Comparison of ENCODE assay signal across 8 cellular contexts in genomic region chr6:31970604-31971271, GRCh38. TPM values are rescaled to one million over a fixed set of nuclear protein-coding genes. Genes with fewer than 3 reads are reported as not detected.
A peak's percentile ranks its signal among the peaks of the same experiment; 100 is the strongest.
DNase-seq lines count a peak whose midpoint lies in the region; ATAC-seq, FAIRE-seq and TF ChIP-seq lines count a peak whose summit lies in the region.

No MANE protein-coding gene starts in this region.

- H3K4me1 ChIP-seq in K562 (replicated peaks in 1 of 2; ENCODE audit: control insufficient read depth in 2 of 2, insufficient read depth in 2 of 2, low read length in 2 of 2), result peaks cover 56 to 61% of the 10 kb centered on the region in 2 experiments; a peak in 4 of 5 replicates
- H3K4me1 ChIP-seq in mucosa of stomach (ENCODE audit: control insufficient read depth, insufficient read depth, low read length), result peaks cover 20% of the 10 kb centered on the region

- no TSS peak for BruUV-seq in K562 (replicated peaks; lab: Mats Ljungman, UMichigan)

- TF ChIP-seq RAD21 in K562 (CRISPR knock-in tag; conservative IDR thresholded peaks at IDR 0.05 in 1 of 2, IDR thresholded peaks at IDR 0.05 in 1 of 2), result no peak

- H2AFZ ChIP-seq in K562 (ENCODE audit: low read depth, low read length), result no peak overlapping the region

- H3K79me2 ChIP-seq in K562 (ENCODE audit: control insufficient read depth, insufficient read depth, low read length), result peaks cover 48% of the 10 kb centered on the region

- H3K9me3 ChIP-seq in K562 (replicated peaks; ENCODE audit: control insufficient read depth, insufficient read depth, low read depth, low read length), result no peaks in the 10 kb centered on the region
- H3K9me3 ChIP-seq in mucosa of stomach (ENCODE audit: control insufficient read depth, low read length), result no peaks in the 10 kb centered on the region

- no peak for FAIRE-seq in K562 (lab: Jason Lieb, UNC)

- DNase-seq in DMS79 treated with DMSO at 0.1 percent for 48 hours (lab: John Stamatoyannopoulos, UW) (peak; percentile 59), NCI-H2029 treated with DMSO at 0.1 percent for 48 hours (lab: John Stamatoyannopoulos, UW) (peak; percentile 4), K562 (ENCODE audit: extremely low read depth in 1 of 4, low spot score in 3 of 4) (no peak), iPS-NIHi11 (ENCODE audit: low spot score) (no peak), globus pallidus (ENCODE audit: low spot score) (no peak)
- no peak for DNase-seq in stimulated activated CD4-positive, alpha-beta T cell treated with anti-CD3 and anti-CD28 coated beads, Interleukin-2, amount 100 ng/mL, for 48 hours

- WGBS in K562 (ENCODE audit: insufficient coverage, low coverage, missing lambda C conversion rate), result 55% methylated on average over 17 of the region's 18 CpGs

- no peak for TF ChIP-seq POLR2A in K562 (conservative IDR thresholded peaks at IDR 0.05)

- H3K9me1 ChIP-seq in K562 (ENCODE audit: control insufficient read depth, insufficient read depth, low read length), result no peaks in the 10 kb centered on the region

- no peak for TF ChIP-seq EP300 in K562 (IDR thresholded peaks at IDR 0.05; ENCODE audit: low read length)

- in situ Hi-C loops in K562 (cut with MboI), result loop anchor here (5.0 kb wide), 1 partner anchor 47 kb away; no protein-coding TSS in a partner anchor

- H3K36me3 ChIP-seq in K562 (ENCODE audit: control insufficient read depth, insufficient read depth, low read length), result peaks cover 63% of the 10 kb centered on the region
- peaks cover 7% of the 10 kb centered on the region for H3K36me3 ChIP-seq in mucosa of stomach (ENCODE audit: control insufficient read depth, insufficient read depth, low read length)

- H3K4me3 ChIP-seq in K562, result peak overlapping the region; percentile 56
- H3K4me3 ChIP-seq in mucosa of stomach (ENCODE audit: low read length), result peak overlapping the region; percentile 59

- H3K27me3 ChIP-seq in K562 (ENCODE audit: control insufficient read depth in 2 of 2, insufficient read depth in 2 of 2, low read length in 2 of 2) (no peaks in the 10 kb centered on the region), mucosa of stomach (ENCODE audit: control insufficient read depth, insufficient read depth, low read length) (no peaks in the 10 kb centered on the region)

- peak overlapping the region; percentile 99 for H3K4me2 ChIP-seq in K562 (ENCODE audit: insufficient read depth, low read length)

- CTCF ChIA-PET in K562 (lab: Yijun Ruan, JAX; ENCODE audit: low intra/inter-chr PET ratio), result no interaction called here

- no peaks in the 10 kb centered on the region for H4K20me1 ChIP-seq in K562 (replicated peaks; ENCODE audit: control insufficient read depth, insufficient read depth, low read length)

- H3K9ac ChIP-seq in K562 (ENCODE audit: insufficient read depth in 1 of 2, low read depth in 2 of 2, low read length in 2 of 2) (peak overlapping the region; percentile 90 to 96), mucosa of stomach (ENCODE audit: low read length) (peak overlapping the region; percentile 94)

- intact Hi-C loops in K562 (cut with micrococcal nuclease), result loop anchor here (10.0 kb wide), 1 partner anchor 236 kb away; the partner anchor contains the start of gene CLIC1

- POLR2A ChIA-PET in K562 (lab: Yijun Ruan, JAX), result interaction anchor here (0.7 to 5.8 kb wide), 11 partner anchors 9 to 310 kb away, joined by 3 to 74 read pairs (median 4); partner anchors contain the start of genes C6orf47, FKBPL, NELFE and SKIC2

- TF ChIP-seq CTCF in K562 (IDR thresholded peaks at IDR 0.05 in 2 of 3, conservative IDR thresholded peaks at IDR 0.05 in 1 of 3; ENCODE audit: insufficient read depth in 2 of 3, low read depth in 1 of 3, low read length in 3 of 3), result no peak

- ATAC-seq in K562, result no peak
- ATAC-seq in GM18867 (IDR thresholded peaks at IDR 0.05; ENCODE audit: unreplicated experiment), result no peak

- peak overlapping the region; percentile 84 for H3K27ac ChIP-seq in K562 (ENCODE audit: extremely low read depth, low read depth, low read length)

RNA-seq across cellular contexts. Expression of gene DXO, which starts 1.2 kb away (rescaled TPM):
- 48.5 and 121 TPM in 2 replicates for total RNA-seq in K562 (2011; cell fraction: chromatin; rRNA removed; ENCODE audit: low replicate concordance)
- 102 and 121 TPM in 2 replicates for total RNA-seq in K562 (2011; cell fraction: nucleolus; rRNA removed)
- total RNA-seq in K562 (2011; cell fraction: nucleoplasm; rRNA removed), result 59.5 and 73.2 TPM in 2 replicates
- total RNA-seq in K562 (2014; rRNA removed), result 29.0 and 31.1 TPM in 2 replicates
- 9.3 and 13.1 TPM in 2 replicates for total RNA-seq in K562 (2014; rRNA removed; fragmentation: Illumina TruSeq; extraction: Trizol)
- total RNA-seq in K562 (2015; rRNA removed; fragmentation: Illumina TruSeq; extraction: Trizol), result 18.6 and 19.4 TPM in 2 replicates
- 27.6 and 28.5 TPM in 2 replicates for total RNA-seq in K562 (2021)
- polyA plus RNA-seq in K562 (2011; rRNA removed), result 11.9 and 25.1 TPM in 2 replicates
- polyA plus RNA-seq in K562 (2011; cell fraction: cytosol; rRNA removed), result 31.8 and 33.4 TPM in 2 replicates
- 168 and 185 TPM in 2 replicates for polyA plus RNA-seq in K562 (2011; cell fraction: nucleus; rRNA removed)
- 27.9 and 39.5 TPM in 2 replicates for polyA plus RNA-seq in K562 (2012)
- 30.4 and 31.8 TPM in 2 replicates for polyA plus RNA-seq in K562 (2014; fragmentation: Illumina TruSeq; extraction: Trizol)
- 1 to 10 TPM; 6.4 to 7.3 TPM for polyA plus RNA-seq in K562 (2014; fragmentation: Nextera tagmentation; extraction: Ambion mirVana)
- 31.9 and 35.1 TPM in 2 replicates for polyA plus RNA-seq in K562 (2014; rRNA removed)
- 11.3 and 11.5 TPM in 2 replicates for polyA minus RNA-seq in K562 (2011; rRNA and poly(A)+ RNA removed)
- 9.3 and 12.2 TPM in 2 replicates for polyA minus RNA-seq in K562 (2011; cell fraction: cytosol; rRNA and poly(A)+ RNA removed)
- polyA minus RNA-seq in K562 (2011; cell fraction: nucleus; rRNA and poly(A)+ RNA removed), result 38.9 and 52.6 TPM in 2 replicates

RNA-seq across cellular contexts. Expression of gene C4A, which starts 11.1 kb away (rescaled TPM):
- total RNA-seq in K562 (2011; cell fraction: chromatin; rRNA removed; ENCODE audit: low replicate concordance), result 26.8 and 57.5 TPM in 2 replicates
- 34.0 and 42.2 TPM in 2 replicates for total RNA-seq in K562 (2011; cell fraction: nucleolus; rRNA removed)
- total RNA-seq in K562 (2011; cell fraction: nucleoplasm; rRNA removed), result 22.1 and 27.8 TPM in 2 replicates
- total RNA-seq in K562 (2014; rRNA removed) (4.6 and 6.4 TPM in 2 replicates), K562 (2014; rRNA removed; fragmentation: Illumina TruSeq; extraction: Trizol) (2.2 and 3.5 TPM in 2 replicates), K562 (2015; rRNA removed; fragmentation: Illumina TruSeq; extraction: Trizol) (6.6 and 6.9 TPM in 2 replicates), K562 (2021) (7.6 and 9.3 TPM in 2 replicates)
- polyA plus RNA-seq in K562 (2011; rRNA removed) (7.2 and 14.8 TPM in 2 replicates), K562 (2014; fragmentation: Illumina TruSeq; extraction: Trizol) (5.0 and 6.5 TPM in 2 replicates), K562 (2014; fragmentation: Nextera tagmentation; extraction: Ambion mirVana) (under 1 TPM; 0.27 to 0.50 TPM), K562 (2014; rRNA removed) (6.1 and 7.2 TPM in 2 replicates)
- 11.2 and 13.8 TPM in 2 replicates for polyA plus RNA-seq in K562 (2011; cell fraction: cytosol; rRNA removed)
- polyA plus RNA-seq in K562 (2011; cell fraction: nucleus; rRNA removed), result 42.4 and 58.8 TPM in 2 replicates
- 9.7 and 11.2 TPM in 2 replicates for polyA plus RNA-seq in K562 (2012)
- 5.8 and 10.2 TPM in 2 replicates for polyA minus RNA-seq in K562 (2011; rRNA and poly(A)+ RNA removed)
- 4.3 and 5.0 TPM in 2 replicates for polyA minus RNA-seq in K562 (2011; cell fraction: cytosol; rRNA and poly(A)+ RNA removed)
- 12.0 and 25.4 TPM in 2 replicates for polyA minus RNA-seq in K562 (2011; cell fraction: nucleus; rRNA and poly(A)+ RNA removed)

RNA-seq across cellular contexts. Expression of gene SKIC2, which starts 11.8 kb away (rescaled TPM):
- 247 and 681 TPM in 2 replicates for total RNA-seq in K562 (2011; cell fraction: chromatin; rRNA removed; ENCODE audit: low replicate concordance)
- 350 and 365 TPM in 2 replicates for total RNA-seq in K562 (2011; cell fraction: nucleolus; rRNA removed)
- total RNA-seq in K562 (2011; cell fraction: nucleoplasm; rRNA removed), result 202 and 277 TPM in 2 replicates
- total RNA-seq in K562 (2014; rRNA removed), result 45.0 and 45.1 TPM in 2 replicates
- 27.0 and 35.5 TPM in 2 replicates for total RNA-seq in K562 (2014; rRNA removed; fragmentation: Illumina TruSeq; extraction: Trizol)
- 33.6 and 34.5 TPM in 2 replicates for total RNA-seq in K562 (2015; rRNA removed; fragmentation: Illumina TruSeq; extraction: Trizol)
- total RNA-seq in K562 (2021), result 88.4 and 94.6 TPM in 2 replicates
- polyA plus RNA-seq in K562 (2011; rRNA removed), result 38.8 and 84.8 TPM in 2 replicates
- polyA plus RNA-seq in K562 (2011; cell fraction: cytosol; rRNA removed), result 32.7 and 35.6 TPM in 2 replicates
- 626 and 727 TPM in 2 replicates for polyA plus RNA-seq in K562 (2011; cell fraction: nucleus; rRNA removed)
- polyA plus RNA-seq in K562 (2012), result 63.3 and 102 TPM in 2 replicates
- polyA plus RNA-seq in K562 (2014; fragmentation: Illumina TruSeq; extraction: Trizol), result 45.1 and 50.3 TPM in 2 replicates
- polyA plus RNA-seq in K562 (2014; fragmentation: Nextera tagmentation; extraction: Ambion mirVana), result 1 to 10 TPM; 3.3 to 7.8 TPM
- 58.3 and 61.3 TPM in 2 replicates for polyA plus RNA-seq in K562 (2014; rRNA removed)
- 63.6 and 66.0 TPM in 2 replicates for polyA minus RNA-seq in K562 (2011; rRNA and poly(A)+ RNA removed)
- polyA minus RNA-seq in K562 (2011; cell fraction: cytosol; rRNA and poly(A)+ RNA removed), result 45.1 and 49.1 TPM in 2 replicates
- 128 and 164 TPM in 2 replicates for polyA minus RNA-seq in K562 (2011; cell fraction: nucleus; rRNA and poly(A)+ RNA removed)

RNA-seq across cellular contexts. Expression of gene NELFE, which starts 12.0 kb away (rescaled TPM):
- 47.1 and 78.6 TPM in 2 replicates for total RNA-seq in K562 (2011; cell fraction: chromatin; rRNA removed; ENCODE audit: low replicate concordance)
- total RNA-seq in K562 (2011; cell fraction: nucleolus; rRNA removed), result 45.5 and 59.2 TPM in 2 replicates
- total RNA-seq in K562 (2011; cell fraction: nucleoplasm; rRNA removed), result 52.1 and 52.4 TPM in 2 replicates
- total RNA-seq in K562 (2014; rRNA removed), result 130 and 139 TPM in 2 replicates
- total RNA-seq in K562 (2014; rRNA removed; fragmentation: Illumina TruSeq; extraction: Trizol), result 76.2 and 86.2 TPM in 2 replicates
- total RNA-seq in K562 (2015; rRNA removed; fragmentation: Illumina TruSeq; extraction: Trizol), result 108 and 110 TPM in 2 replicates
- total RNA-seq in K562 (2021), result 87.6 and 91.5 TPM in 2 replicates
- 63.9 and 79.5 TPM in 2 replicates for polyA plus RNA-seq in K562 (2011; rRNA removed)
- polyA plus RNA-seq in K562 (2011; cell fraction: cytosol; rRNA removed), result 56.5 and 70.8 TPM in 2 replicates
- polyA plus RNA-seq in K562 (2011; cell fraction: nucleus; rRNA removed), result 100 and 111 TPM in 2 replicates
- polyA plus RNA-seq in K562 (2012), result 111 and 134 TPM in 2 replicates
- 148 and 154 TPM in 2 replicates for polyA plus RNA-seq in K562 (2014; fragmentation: Illumina TruSeq; extraction: Trizol)
- 10 to 100 TPM; 15.2 to 18.1 TPM for polyA plus RNA-seq in K562 (2014; fragmentation: Nextera tagmentation; extraction: Ambion mirVana)
- 143 and 157 TPM in 2 replicates for polyA plus RNA-seq in K562 (2014; rRNA removed)
- 32.8 and 42.7 TPM in 2 replicates for polyA minus RNA-seq in K562 (2011; rRNA and poly(A)+ RNA removed)
- 38.1 and 40.2 TPM in 2 replicates for polyA minus RNA-seq in K562 (2011; cell fraction: cytosol; rRNA and poly(A)+ RNA removed)
- 26.9 and 38.8 TPM in 2 replicates for polyA minus RNA-seq in K562 (2011; cell fraction: nucleus; rRNA and poly(A)+ RNA removed)

RNA-seq across cellular contexts. Expression of gene CFB, which starts 24.8 kb away (rescaled TPM):
- 0.88 and 2.0 TPM in 2 replicates for total RNA-seq in K562 (2011; cell fraction: chromatin; rRNA removed; ENCODE audit: low replicate concordance)
- total RNA-seq in K562 (2011; cell fraction: nucleolus; rRNA removed), result 1.2 and 1.4 TPM in 2 replicates
- total RNA-seq in K562 (2011; cell fraction: nucleoplasm; rRNA removed), result 0.95 TPM in 1 of 2 replicates, not detected in the other
- total RNA-seq in K562 (2014; rRNA removed) (not detected in 2 replicates), K562 (2014; rRNA removed; fragmentation: Illumina TruSeq; extraction: Trizol) (not detected in 2 replicates), K562 (2015; rRNA removed; fragmentation: Illumina TruSeq; extraction: Trizol) (0.22 TPM in 1 of 2 replicates, not detected in the other), K562 (2021) (0.91 and 1.1 TPM in 2 replicates)
- polyA plus RNA-seq in K562 (2011; rRNA removed) (0.20 and 0.21 TPM in 2 replicates), K562 (2014; fragmentation: Illumina TruSeq; extraction: Trizol) (0.17 TPM in 1 of 2 replicates, not detected in the other), K562 (2014; fragmentation: Nextera tagmentation; extraction: Ambion mirVana) (under 1 TPM; 0.08 to 0.38 TPM), K562 (2014; rRNA removed) (0.16 TPM in 1 of 2 replicates, not detected in the other)
- not detected in 2 replicates for polyA plus RNA-seq in K562 (2011; cell fraction: cytosol; rRNA removed)
- 0.88 and 2.2 TPM in 2 replicates for polyA plus RNA-seq in K562 (2011; cell fraction: nucleus; rRNA removed)
- polyA plus RNA-seq in K562 (2012), result 0.69 and 1.1 TPM in 2 replicates
- polyA minus RNA-seq in K562 (2011; rRNA and poly(A)+ RNA removed), result not detected in 2 replicates
- 0.48 and 4.1 TPM in 2 replicates for polyA minus RNA-seq in K562 (2011; cell fraction: cytosol; rRNA and poly(A)+ RNA removed)
- 0.67 TPM in 1 of 2 replicates, not detected in the other for polyA minus RNA-seq in K562 (2011; cell fraction: nucleus; rRNA and poly(A)+ RNA removed)

Comparison
In these comparisons a context has a peak if more than half of its experiments do, and no peak if none do; other contexts are left out.
1. DNase-seq: peak in DMS79 treated with DMSO at 0.1 percent for 48 hours (single experiment) and NCI-H2029 treated with DMSO at 0.1 percent for 48 hours (single experiment); none in K562 (0 of 4), iPS-NIHi11 (single experiment), stimulated activated CD4-positive, alpha-beta T cell treated with anti-CD3 and anti-CD28 coated beads, Interleukin-2, amount 100 ng/mL, for 48 hours (0 of 2) and globus pallidus (single experiment).